ENCODE assay signal across 24 cellular contexts in the genomic region with DNA sequence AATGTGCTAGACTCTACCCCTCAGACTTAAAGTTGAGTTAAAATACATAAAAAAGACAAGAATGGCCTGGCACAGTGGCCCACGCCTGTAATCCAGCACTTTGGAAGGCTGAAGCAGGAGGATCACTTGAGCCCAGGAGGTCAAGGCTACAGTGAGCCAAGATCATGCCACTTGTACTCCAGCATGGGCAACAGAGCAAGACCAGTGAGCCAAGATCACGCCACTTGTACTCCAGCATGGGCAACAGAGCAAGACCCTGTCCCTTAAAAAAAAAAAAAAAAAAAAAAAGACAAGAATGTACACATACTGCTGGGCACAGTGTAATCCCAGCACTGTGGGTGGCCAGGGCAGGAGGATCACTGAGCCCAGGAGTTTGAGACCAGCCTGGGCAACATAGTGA. TPM values are rescaled to one million over a fixed set of nuclear protein-coding genes. Genes with fewer than 3 reads are reported as not detected.
"Had no signal": no experiment of that assay in that cellular context is flagged by ENCODE, and none has a peak within 500 bp of the region (broad histone marks: within the 10 kb centered on the region; RNA-seq: fewer than 3 reads in every experiment).

No MANE protein-coding gene starts in this region.

- DNase-seq: effector CD8-positive, alpha-beta T cell; endodermal cell; foreskin fibroblast; gastrocnemius medialis; head of caudate nucleus; left ventricle myocardium superior; lower lobe of right lung; midbrain; naive thymus-derived CD4-positive, alpha-beta T cell; spleen; stimulated activated CD4-positive, alpha-beta T cell treated with anti-CD3 and anti-CD28 coated beads, Interleukin-4, amount 100 ng/mL, for 4 hours; stimulated activated naive CD4-positive, alpha-beta T cell; stimulated activated naive CD8-positive, alpha-beta T cell treated with anti-CD3 and anti-CD28 coated beads, Interleukin-15, amount 100 ng/mL, for 72 hours; tibial artery had no signal

- H3K36me3 ChIP-seq: neural progenitor cell, prostate gland had no signal

- H3K27me3 ChIP-seq: gastrocnemius medialis, neural progenitor cell, right atrium auricular region, spleen, suprapubic skin, tibial artery had no signal

- H3K9me3 ChIP-seq: gastrocnemius medialis, lower lobe of right lung, prostate gland, right atrium auricular region, spleen, suprapubic skin, tibial artery had no signal

- H3K4me3 ChIP-seq: gastrocnemius medialis, lower lobe of right lung, neural progenitor cell, prostate gland, right atrium auricular region, spleen, suprapubic skin, tibial artery had no signal

- H3K9ac ChIP-seq: neural progenitor cell had no signal

- FAIRE-seq: colon, keratinocyte, urothelium cell line had no signal

- H3K27ac ChIP-seq: epithelial cell of prostate, gastrocnemius medialis, lower lobe of right lung, neural progenitor cell, prostate gland, right atrium auricular region, spleen, suprapubic skin, tibial artery had no signal

- H3K4me2 ChIP-seq: neural progenitor cell had no signal

- H3K4me1 ChIP-seq: gastrocnemius medialis, lower lobe of right lung, neural progenitor cell, prostate gland, right atrium auricular region, spleen, suprapubic skin, tibial artery had no signal

RNA-seq across cellular contexts. Expression of a gene that starts 57.2 kb away (rescaled TPM):
- total RNA-seq: esophagus mucosa; gastrocnemius medialis; left ventricle myocardium superior; lower lobe of right lung; naive thymus-derived CD4-positive, alpha-beta T cell; osteoblast; prostate gland; right atrium auricular region had no signal
- polyA plus RNA-seq: keratinocyte had no signal
